11 cellular contexts compared by ENCODE assay signal in the genomic region with DNA sequence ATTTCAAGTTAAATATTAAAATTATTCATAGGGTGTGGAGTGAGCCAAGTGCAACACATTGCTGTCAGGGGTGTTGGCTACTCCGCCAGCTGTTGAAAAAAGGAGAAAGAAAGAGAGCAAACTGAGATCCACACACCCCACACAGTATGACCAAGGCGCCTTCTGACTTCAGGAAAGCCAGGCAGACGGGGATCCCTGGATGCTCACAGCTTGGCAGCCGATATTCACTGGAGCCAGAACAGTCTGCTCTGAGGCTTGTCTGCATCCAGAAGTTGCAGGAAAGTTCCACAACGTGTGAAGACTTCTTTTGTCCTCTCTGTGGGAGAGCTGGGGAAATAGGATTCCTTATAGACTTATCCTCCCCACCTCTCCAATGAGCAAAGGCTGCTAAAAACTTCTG. TPM values are rescaled to one million over a fixed set of nuclear protein-coding genes. Genes with fewer than 3 reads are reported as not detected.
A peak's percentile ranks its signal among the peaks of the same experiment; 100 is the strongest.
DNase-seq lines count a peak whose midpoint lies in the region; ATAC-seq and TF ChIP-seq lines count a peak whose summit lies in the region.
"Had no signal": no experiment of that assay in that cellular context is flagged by ENCODE, and none has a peak within 500 bp of the region (broad histone marks: within the 10 kb centered on the region; RNA-seq: fewer than 3 reads in every experiment).

No MANE protein-coding gene starts in this region.

- H3K4me2 ChIP-seq in hepatocyte = peak overlapping the region; percentile 62

- H3K4me3 ChIP-seq in cardiac fibroblast (replicated peaks in 1 of 2; ENCODE audit: low read depth in 2 of 2, low read length in 2 of 2) = no peak overlapping the region
- H3K4me3 ChIP-seq in hepatocyte = no peak overlapping the region

- H3K79me2 ChIP-seq in hepatocyte = no peaks in the 10 kb centered on the region

- no peaks in the 10 kb centered on the region for H4K20me1 ChIP-seq in hepatocyte (ENCODE audit: insufficient read depth, poor library complexity, severe bottlenecking)

- H3K36me3 Mint-ChIP-seq in osteocyte (ENCODE audit: unreplicated experiment) (no peaks in the 10 kb centered on the region), natural killer cell (no peaks in the 10 kb centered on the region)
- H3K36me3 Mint-ChIP-seq in activated naive CD4-positive, alpha-beta T cell treated with anti-CD3 and anti-CD28 coated beads for 36 hours (ENCODE audit: low read depth) = no peaks in the 10 kb centered on the region

- H3K9me2 ChIP-seq in hepatocyte (replicated peaks; ENCODE audit: insufficient read depth) = no peaks in the 10 kb centered on the region

- intact Hi-C loops in natural killer cell (cut with micrococcal nuclease) = no loop called here
- intact Hi-C loops in activated naive CD4-positive, alpha-beta T cell treated with anti-CD3 and anti-CD28 coated beads for 36 hours (cut with micrococcal nuclease) = no loop called here

- no peak for TF ChIP-seq CTCF in cardiac fibroblast (IDR thresholded peaks at IDR 0.05; ENCODE audit: low read depth, low read length)
- no peak for TF ChIP-seq CTCF in hepatocyte (IDR thresholded peaks at IDR 0.05; ENCODE audit: poor library complexity)
- no peak for TF ChIP-seq CTCF in osteocyte (IDR thresholded peaks at IDR 0.05)
- TF ChIP-seq CTCF in natural killer cell (IDR thresholded peaks at IDR 0.05) = no peak

- H3K27ac Mint-ChIP-seq in osteocyte (ENCODE audit: unreplicated experiment) (peak overlapping the region; percentile 94), natural killer cell (no peak overlapping the region)
- H3K27ac Mint-ChIP-seq in activated naive CD4-positive, alpha-beta T cell treated with anti-CD3 and anti-CD28 coated beads for 36 hours = no peak overlapping the region

- H2AFZ ChIP-seq in hepatocyte = peak overlapping the region; percentile 42

- no peak for ATAC-seq in natural killer cell

- H3K4me3 Mint-ChIP-seq in osteocyte (ENCODE audit: unreplicated experiment) (peak overlapping the region; percentile 75), natural killer cell (no peak overlapping the region)
- H3K4me3 Mint-ChIP-seq in activated naive CD4-positive, alpha-beta T cell treated with anti-CD3 and anti-CD28 coated beads for 36 hours = no peak overlapping the region

- H3K27me3 Mint-ChIP-seq in osteocyte (ENCODE audit: unreplicated experiment) (no peaks in the 10 kb centered on the region), natural killer cell (ENCODE audit: low read depth in 2 of 2) (peaks cover 4 to 9% of the 10 kb centered on the region in 2 donors)
- H3K27me3 Mint-ChIP-seq in activated naive CD4-positive, alpha-beta T cell treated with anti-CD3 and anti-CD28 coated beads for 36 hours (ENCODE audit: low read depth) = peaks cover 3% of the 10 kb centered on the region

- H3K36me3 ChIP-seq in hepatocyte (replicated peaks; ENCODE audit: insufficient read depth, low read depth) = no peaks in the 10 kb centered on the region

- DNase-seq in AG20443 (ENCODE audit: low spot score) = peak; percentile 50
- DNase-seq in cardiac fibroblast (ENCODE audit: low read depth in 2 of 2) = peak; percentile 44 to 53
- DNase-seq in hepatocyte (ENCODE audit: low spot score) = peak; percentile 32
- DNase-seq in osteocyte (ENCODE audit: extremely low spot score, unreplicated experiment) = no peak
- DNase-seq in retina = no peak
- DNase-seq in natural killer cell = no peak
- DNase-seq in NCI-H82 treated with DMSO at 0.1 percent for 48 hours (lab: John Stamatoyannopoulos, UW; ENCODE audit: unreplicated experiment) = no peak
- DNase-seq in activated naive CD4-positive, alpha-beta T cell treated with anti-CD3 and anti-CD28 coated beads for 36 hours = no peak
- DNase-seq: effector CD4-positive, alpha-beta T cell; NCI-H2107; stimulated activated naive CD4-positive, alpha-beta T cell treated with Interleukin-2 at 50 U/mL for 16 hours had no signal

- H3K9me3 Mint-ChIP-seq in osteocyte (ENCODE audit: unreplicated experiment) (peaks cover 5% of the 10 kb centered on the region), natural killer cell (no peaks in the 10 kb centered on the region)
- no peaks in the 10 kb centered on the region for H3K9me3 Mint-ChIP-seq in activated naive CD4-positive, alpha-beta T cell treated with anti-CD3 and anti-CD28 coated beads for 36 hours

- CTCF ChIA-PET in activated naive CD4-positive, alpha-beta T cell treated with anti-CD3 and anti-CD28 coated beads for 36 hours (lab: Charles Lee) = no interaction called here

- WGBS in hepatocyte (ENCODE audit: low lambda C conversion rate, missing lambda C conversion rate) = 50% methylated on average over 5 of the region's 5 CpGs

- peaks cover 52% of the 10 kb centered on the region for H3K4me1 Mint-ChIP-seq in osteocyte (ENCODE audit: unreplicated experiment)
- H3K4me1 Mint-ChIP-seq in natural killer cell = no peaks in the 10 kb centered on the region
- H3K4me1 Mint-ChIP-seq in activated naive CD4-positive, alpha-beta T cell treated with anti-CD3 and anti-CD28 coated beads for 36 hours (ENCODE audit: low read depth) = peaks cover 3% of the 10 kb centered on the region

- no peaks in the 10 kb centered on the region for H3K27me3 ChIP-seq in hepatocyte

- H3K27ac ChIP-seq in hepatocyte = peak overlapping the region; percentile 92

- peaks cover 47% of the 10 kb centered on the region for H3K4me1 ChIP-seq in hepatocyte (ENCODE audit: insufficient read depth)

- no peaks in the 10 kb centered on the region for H3K9me3 ChIP-seq in hepatocyte (ENCODE audit: low read depth)

RNA-seq across cellular contexts. Expression of a gene that starts 9.2 kb away (rescaled TPM):
- total RNA-seq in hepatocyte (0.64 and 2.3 TPM in 2 replicates), osteocyte (3.4 and 4.8 TPM in 2 replicates), natural killer cell (under 1 TPM in 1 of 3 donors, not detected in 2; 0.26 TPM)
- 0.81 and 1.4 TPM in 2 replicates for polyA plus RNA-seq in hepatocyte
- under 1 TPM; 0.17 to 0.19 TPM for total RNA-seq in activated naive CD4-positive, alpha-beta T cell treated with anti-CD3 and anti-CD28 coated beads for 36 hours

RNA-seq across cellular contexts. Expression of a gene that starts 11.3 kb away (rescaled TPM):
- 68.2 and 89.4 TPM in 2 replicates for total RNA-seq in hepatocyte
- 54.9 and 72.6 TPM in 2 replicates for polyA plus RNA-seq in hepatocyte
- total RNA-seq in osteocyte = 98.9 and 99.0 TPM in 2 replicates
- 10 to 100 TPM; 81.4 to 85.2 (median 81.9) TPM for total RNA-seq in natural killer cell
- 1 to 10 TPM; 9.4 to 9.7 TPM for total RNA-seq in activated naive CD4-positive, alpha-beta T cell treated with anti-CD3 and anti-CD28 coated beads for 36 hours

Comparison
In these comparisons a context has a peak if more than half of its experiments do, and no peak if none do; other contexts are left out.
1. DNase-seq: peak in AG20443 (single experiment), cardiac fibroblast (2 of 2) and hepatocyte (single experiment); none in osteocyte (single experiment), retina (single experiment), natural killer cell (single experiment), NCI-H82 treated with DMSO at 0.1 percent for 48 hours (single experiment) and activated naive CD4-positive, alpha-beta T cell treated with anti-CD3 and anti-CD28 coated beads for 36 hours (single experiment).